9 cellular contexts compared by ENCODE assay signal in the genomic region with DNA sequence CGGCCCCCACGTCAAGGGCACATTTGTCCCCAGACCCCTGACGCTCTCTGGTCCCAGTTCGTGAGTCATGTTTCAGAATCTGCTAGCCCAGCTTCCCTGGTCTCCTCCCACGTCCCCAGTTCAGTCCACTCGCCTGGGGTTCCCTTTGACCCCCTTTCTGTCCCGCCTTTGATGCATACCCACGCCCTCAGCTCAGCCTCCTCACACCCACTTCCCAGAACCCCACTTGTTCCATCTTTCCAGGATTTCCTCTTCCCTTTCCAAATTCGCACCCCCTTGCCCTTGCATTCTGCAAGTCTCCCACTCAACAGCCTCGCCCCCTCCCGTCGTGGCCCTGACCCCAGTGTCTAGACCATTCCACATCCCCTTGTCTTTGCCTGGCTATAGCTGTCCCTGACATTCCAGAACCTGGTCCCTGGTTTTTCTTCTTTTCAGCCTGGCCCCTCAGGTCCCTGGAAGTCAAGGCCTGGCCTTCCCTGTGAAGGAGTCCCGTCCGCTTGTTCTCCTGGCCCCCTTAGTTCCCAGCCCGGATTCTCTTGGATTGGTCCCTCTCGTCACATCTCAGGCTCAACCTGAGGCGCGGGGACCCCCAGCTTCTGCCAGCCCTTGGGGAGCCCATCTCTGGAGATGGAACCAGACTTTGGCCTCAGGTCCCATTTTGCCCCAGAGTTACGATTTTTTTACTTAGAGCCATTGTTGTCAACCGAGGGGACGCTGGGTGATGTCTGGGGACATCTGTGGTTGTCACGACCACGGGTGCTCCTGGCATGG. TPM values are rescaled to one million over a fixed set of nuclear protein-coding genes. Genes with fewer than 3 reads are reported as not detected.
DNase-seq lines count a peak whose midpoint lies in the region; ATAC-seq and TF ChIP-seq lines count a peak whose summit lies in the region.
"Had no signal": no experiment of that assay in that cellular context is flagged by ENCODE, and none has a peak within 500 bp of the region (broad histone marks: within the 10 kb centered on the region; RNA-seq: fewer than 3 reads in every experiment).

No MANE protein-coding gene starts in this region.

- H3K4me2 ChIP-seq in mesendoderm (ENCODE audit: low read length), result peak overlapping the region; percentile 87

- DNase-seq in left cardiac atrium, result peak; percentile 15
- DNase-seq in Right ventricle myocardium superior, result no peak
- DNase-seq in mesendoderm, result no peak
- no peak for DNase-seq in uterus
- DNase-seq in caudate nucleus (lab: John Stamatoyannopoulos, UW), result no peak
- DNase-seq in GM10248 (ENCODE audit: extremely low spot score), result no peak
- DNase-seq: KG1 had no signal

- H3K4me3 Mint-ChIP-seq in brain, result peak overlapping the region; percentile 85 to 94 (median 91)

- no peak overlapping the region for H2BK15ac ChIP-seq in mesendoderm (replicated peaks; ENCODE audit: low read depth)

- no peaks in the 10 kb centered on the region for H3K36me3 Mint-ChIP-seq in brain

- H2AK5ac ChIP-seq in mesendoderm (ENCODE audit: low read length), result no peak overlapping the region

- no peak overlapping the region for H3K23ac ChIP-seq in mesendoderm (ENCODE audit: low read length)

- peak overlapping the region; percentile 99 for H3K56ac ChIP-seq in mesendoderm (ENCODE audit: low read length)

- peaks cover 19% of the 10 kb centered on the region for H3K79me1 ChIP-seq in mesendoderm (ENCODE audit: low read length)

- peaks cover 33% of the 10 kb centered on the region for H3K4me1 Mint-ChIP-seq in brain

- no peak overlapping the region for H2BK5ac ChIP-seq in mesendoderm (ENCODE audit: low read length)

- H3K27ac ChIP-seq in mesendoderm (ENCODE audit: low read depth, low read length), result no peak overlapping the region
- H3K27ac ChIP-seq in uterus, result no peak overlapping the region
- H3K27ac ChIP-seq in caudate nucleus (ENCODE audit: low read depth, low read length), result no peak overlapping the region

- H3K36me3 ChIP-seq in mesendoderm (ENCODE audit: control insufficient read depth, insufficient read depth, low read length) (no peaks in the 10 kb centered on the region), uterus (no peaks in the 10 kb centered on the region)

- H3K4ac ChIP-seq in mesendoderm (ENCODE audit: low read depth, low read length), result no peak overlapping the region

- H3K18ac ChIP-seq in mesendoderm (ENCODE audit: low read length), result no peak overlapping the region

- H3K79me2 ChIP-seq in mesendoderm (ENCODE audit: control insufficient read depth, insufficient read depth, low read length), result peaks cover 56% of the 10 kb centered on the region

- no peak overlapping the region for H4K8ac ChIP-seq in mesendoderm (ENCODE audit: low read depth, low read length)

- H3K4me3 ChIP-seq in mesendoderm (ENCODE audit: low read length) (peak overlapping the region; percentile 92), uterus (peak overlapping the region; percentile 56 to 99)

- H3K9me3 ChIP-seq in uterus, result no peaks in the 10 kb centered on the region

- TF ChIP-seq POLR2A in uterus (IDR thresholded peaks at IDR 0.05), result no peak

- peaks cover 0 to 6% (median 0%) of the 10 kb centered on the region in 5 experiments for H3K9me3 Mint-ChIP-seq in brain

- intact Hi-C loops in left cardiac atrium (cut with DNase I) (no loop called here), Right ventricle myocardium superior (cut with DNase I) (no loop called here), uterus (cut with DNase I; ENCODE audit: low total_unique reads) (no loop called here)

- peak overlapping the region; percentile 96 for H3K9ac ChIP-seq in mesendoderm (ENCODE audit: low read length)

- H3K4me1 ChIP-seq in mesendoderm (ENCODE audit: control insufficient read depth, low read depth, low read length) (peaks cover 3% of the 10 kb centered on the region), uterus (peaks cover 0 to 16% of the 10 kb centered on the region in 2 donors)

- POLR2A ChIA-PET in GM10248 (lab: Yijun Ruan, JAX), result no interaction called here

- TF ChIP-seq CTCF in brain (conservative IDR thresholded peaks at IDR 0.05) (no peak), uterus (IDR thresholded peaks at IDR 0.05) (no peak), GM10248 (IDR thresholded peaks at IDR 0.05; ENCODE audit: control extremely low read depth, extremely low read depth, low read depth, missing control alignments) (no peak)

- no peak for ATAC-seq in left cardiac atrium
- ATAC-seq in Right ventricle myocardium superior (ENCODE audit: poor library complexity), result no peak
- ATAC-seq in GM19452 (IDR thresholded peaks at IDR 0.05; ENCODE audit: unreplicated experiment), result no peak

- peaks cover 6% of the 10 kb centered on the region for H3K27me3 Mint-ChIP-seq in brain

- CTCF ChIA-PET in GM10248 (lab: Yijun Ruan, JAX), result interaction anchor here (1.0 to 1.4 kb wide), 2 partner anchors 118 to 237 kb away, joined by 3 to 4 read pairs; no protein-coding TSS in a partner anchor

- H2BK120ac ChIP-seq in mesendoderm (ENCODE audit: low read depth, low read length), result no peak overlapping the region

- WGBS in mesendoderm (ENCODE audit: extremely low coverage, insufficient coverage, low lambda C conversion rate), result no CpG with 5 or more reads among the region's 23 CpGs

- peak overlapping the region; percentile 15 to 84 (median 79) for H3K27ac Mint-ChIP-seq in brain

- H4K5ac ChIP-seq in mesendoderm (ENCODE audit: low read length), result no peak overlapping the region

- H3K27me3 ChIP-seq in mesendoderm (ENCODE audit: insufficient read depth, low read length, poor library complexity) (no peaks in the 10 kb centered on the region), uterus (no peaks in the 10 kb centered on the region)

RNA-seq across cellular contexts. Expression of gene NCLN, which starts 1.3 kb away (rescaled TPM):
- total RNA-seq in left cardiac atrium (10 to 100 TPM; 32.8 to 48.9 TPM), Right ventricle myocardium superior (24.9 TPM), uterus (10 to 100 TPM; 19.2 to 37.3 (median 28.2) TPM)
- 42.4 TPM for polyA plus RNA-seq in brain (ENCODE audit: insufficient read depth, low read depth, low replicate concordance)
- 76.3 TPM for polyA plus RNA-seq in mesendoderm (2013, experiment 1 of 2)
- 74.9 TPM for polyA plus RNA-seq in mesendoderm (2013, experiment 2 of 2)

RNA-seq across cellular contexts. Expression of gene S1PR4, which starts 8.5 kb away (rescaled TPM):
- total RNA-seq in left cardiac atrium (1 to 10 TPM; 1.5 to 1.6 TPM), Right ventricle myocardium superior (0.27 TPM), uterus (1 to 10 TPM in 2 of 4 donors, not detected in 2; 1.3 to 2.0 TPM)
- not detected for polyA plus RNA-seq in brain (ENCODE audit: insufficient read depth, low read depth, low replicate concordance)
- polyA plus RNA-seq in mesendoderm (2013, experiment 1 of 2), result not detected
- not detected for polyA plus RNA-seq in mesendoderm (2013, experiment 2 of 2)

RNA-seq across cellular contexts. Expression of gene CELF5, which starts 37.4 kb away (rescaled TPM):
- total RNA-seq in left cardiac atrium (under 1 TPM in 1 of 2 donors, not detected in 1; 0.16 TPM), Right ventricle myocardium superior (not detected), uterus (under 1 TPM in 2 of 4 donors, not detected in 2; 0.28 to 0.73 TPM)
- 33.6 TPM for polyA plus RNA-seq in brain (ENCODE audit: insufficient read depth, low read depth, low replicate concordance)
- 0.65 TPM for polyA plus RNA-seq in mesendoderm (2013, experiment 1 of 2)
- polyA plus RNA-seq in mesendoderm (2013, experiment 2 of 2), result 0.73 TPM

RNA-seq across cellular contexts. Expression of gene GNA15, which starts 51.2 kb away (rescaled TPM):
- total RNA-seq in left cardiac atrium, result 1 to 10 TPM; 4.3 to 6.1 TPM
- total RNA-seq in Right ventricle myocardium superior, result 2.8 TPM
- 2.3 TPM for polyA plus RNA-seq in brain (ENCODE audit: insufficient read depth, low read depth, low replicate concordance)
- polyA plus RNA-seq in mesendoderm (2013, experiment 1 of 2), result 0.21 TPM
- polyA plus RNA-seq in mesendoderm (2013, experiment 2 of 2), result 0.17 TPM
- 1 to 10 TPM; 1.2 to 7.2 (median 2.9) TPM for total RNA-seq in uterus
